ENCODE assay signal across 8 cellular contexts in genomic region chr12:108193922-108194321, GRCh38.
DNase-seq lines count a peak whose midpoint lies in the region; ATAC-seq, FAIRE-seq and TF ChIP-seq lines count a peak whose summit lies in the region.

No MANE protein-coding gene starts in this region.

- H2AFZ ChIP-seq in HepG2 (ENCODE audit: low read length) = no peak overlapping the region

- no peak overlapping the region for H3K4me2 ChIP-seq in HepG2 (ENCODE audit: low read depth, low read length)

- TF ChIP-seq POLR2A in HepG2 (IDR thresholded peaks at IDR 0.05; ENCODE audit: insufficient read depth in 1 of 2, low read depth in 2 of 2, low read length in 2 of 2) = no peak

- WGBS in HepG2 (ENCODE audit: low lambda C conversion rate) = 5% methylated on average over 2 of the region's 2 CpGs

- FAIRE-seq in HepG2 (lab: Jason Lieb, UNC) = no peak

- no peaks in the 10 kb centered on the region for H3K36me3 ChIP-seq in HepG2 (replicated peaks in 1 of 2; ENCODE audit: control insufficient read depth in 1 of 2, insufficient read depth in 2 of 2, low read length in 2 of 2)

- no peak overlapping the region for H3K4me3 ChIP-seq in AG04449 (ENCODE audit: low read depth, low read length)
- no peak overlapping the region for H3K4me3 ChIP-seq in astrocyte of the cerebellum (ENCODE audit: low read depth, low read length)
- H3K4me3 ChIP-seq in HepG2 (replicated peaks in 1 of 3; ENCODE audit: insufficient read depth in 1 of 3, low read depth in 2 of 3, low read length in 3 of 3) = no peak overlapping the region

- TF ChIP-seq CTCF in AG04449 (IDR thresholded peaks at IDR 0.05; ENCODE audit: insufficient read depth, low read length, missing control alignments) = peak; percentile 40
- peak; percentile 47 for TF ChIP-seq CTCF in astrocyte of the cerebellum (IDR thresholded peaks at IDR 0.05; ENCODE audit: low read depth, low read length, missing control alignments)
- peak; percentile 57 for TF ChIP-seq CTCF in HepG2 (CRISPR knock-in tag; IDR thresholded peaks at IDR 0.05)

- DNase-seq in AG04449 (ENCODE audit: low read depth, low spot score) (no peak), Daoy (ENCODE audit: low read depth) (peak; percentile 27), NCI-H1105 treated with DMSO at 0.1 percent for 48 hours (lab: John Stamatoyannopoulos, UW) (peak; percentile 55), astrocyte of the cerebellum (ENCODE audit: low read depth) (no peak), HepG2 (ENCODE audit: low spot score) (peak; percentile 9), islet precursor cell (no peak)

- CTCF ChIA-PET in AG04449 (lab: Yijun Ruan, JAX) (interaction anchor here (0.7 kb wide), 1 partner anchor 596 kb away, joined by 3 read pairs; no protein-coding TSS in a partner anchor), HepG2 (lab: Yijun Ruan, JAX; ENCODE audit: low intra/inter-chr PET ratio, low total read pairs) (interaction anchor here (1.4 to 2.2 kb wide), 5 partner anchors 131 to 276 kb away, joined by 5 to 12 read pairs (median 6); no protein-coding TSS in a partner anchor)

- intact Hi-C loops in HepG2 (cut with micrococcal nuclease; ENCODE audit: unreplicated experiment) = loop anchor here (1.0 kb wide), 1 partner anchor 204 kb away; no protein-coding TSS in a partner anchor

- H3K27me3 ChIP-seq in HepG2 (ENCODE audit: control insufficient read depth in 1 of 2, insufficient read depth in 2 of 2, low read length in 2 of 2) = no peaks in the 10 kb centered on the region

- no peak overlapping the region for H3K9ac ChIP-seq in HepG2 (ENCODE audit: insufficient read depth, low read depth, low read length)

- TF ChIP-seq RAD21 in HepG2 (CRISPR knock-in tag; IDR thresholded peaks at IDR 0.05) = peak; percentile 15; the same call in 1 of the 2 replicates

- TF ChIP-seq EP300 in HepG2 (IDR thresholded peaks at IDR 0.05; ENCODE audit: low read depth in 2 of 2, low read length in 2 of 2) (no peak), HepG2 (CRISPR knock-in tag; IDR thresholded peaks at IDR 0.05; ENCODE audit: borderline replicate concordance) (no peak)

- BruUV-seq in HepG2 (replicated peaks; lab: Mats Ljungman, UMichigan) = no TSS peak

- no peaks in the 10 kb centered on the region for H3K9me3 ChIP-seq in HepG2 (ENCODE audit: low read length)

- H3K79me2 ChIP-seq in HepG2 (ENCODE audit: insufficient read depth, low read length) = no peaks in the 10 kb centered on the region

- H3K27ac ChIP-seq in HepG2 (ENCODE audit: extremely low read length, insufficient read depth, low read length) = no peak overlapping the region

- H4K20me1 ChIP-seq in HepG2 (ENCODE audit: insufficient read depth, low read length) = no peaks in the 10 kb centered on the region

- POLR2A ChIA-PET in AG04449 (lab: Yijun Ruan, JAX) = no interaction called here
- POLR2A ChIA-PET in HepG2 (lab: Yijun Ruan, JAX) = no interaction called here

- H3K4me1 ChIP-seq in HepG2 (ENCODE audit: insufficient read depth, low read length) = no peaks in the 10 kb centered on the region

- in situ Hi-C loops in astrocyte of the cerebellum (cut with HindIII; ENCODE audit: low sequenced_read_pairs) = no loop called here
- in situ Hi-C loops in HepG2 (cut with HindIII; ENCODE audit: extremely low pct_ligation_motif_present, low pct_unique_long_range_greater_than_20kb) = loop anchor here (25.0 kb wide), 1 partner anchor 207 kb away; no protein-coding TSS in a partner anchor

- no peak for ATAC-seq in HepG2
- no peak for ATAC-seq in HG02759 (IDR thresholded peaks at IDR 0.05; ENCODE audit: unreplicated experiment)
- ATAC-seq in GM18868 (IDR thresholded peaks at IDR 0.05; ENCODE audit: unreplicated experiment) = no peak

TF ChIP-seq in HepG2, 621 proteins besides CTCF, POLR2A, EP300 and RAD21:
- TF ChIP-seq SMC3 (IDR thresholded peaks at IDR 0.05; ENCODE audit: low read length) (peak; percentile 63), STAG1 (CRISPR knock-in tag; IDR thresholded peaks at IDR 0.05) (peak; percentile 52), ZFP82 (CRISPR knock-in tag; IDR thresholded peaks at IDR 0.05; ENCODE audit: borderline replicate concordance) (no peak), ZMAT5 (CRISPR knock-in tag; IDR thresholded peaks at IDR 0.05; ENCODE audit: borderline replicate concordance, low read depth) (no peak), MIER2 (CRISPR knock-in tag; IDR thresholded peaks at IDR 0.05) (0 out of 2 replicates have a peak, but pooled peaks have one; percentile 64), ZNF589 (CRISPR knock-in tag; conservative IDR thresholded peaks at IDR 0.05) (no peak), SNAPC2 (CRISPR knock-in tag; IDR thresholded peaks at IDR 0.05) (no peak)
- TF ChIP-seq, protein P1, sequence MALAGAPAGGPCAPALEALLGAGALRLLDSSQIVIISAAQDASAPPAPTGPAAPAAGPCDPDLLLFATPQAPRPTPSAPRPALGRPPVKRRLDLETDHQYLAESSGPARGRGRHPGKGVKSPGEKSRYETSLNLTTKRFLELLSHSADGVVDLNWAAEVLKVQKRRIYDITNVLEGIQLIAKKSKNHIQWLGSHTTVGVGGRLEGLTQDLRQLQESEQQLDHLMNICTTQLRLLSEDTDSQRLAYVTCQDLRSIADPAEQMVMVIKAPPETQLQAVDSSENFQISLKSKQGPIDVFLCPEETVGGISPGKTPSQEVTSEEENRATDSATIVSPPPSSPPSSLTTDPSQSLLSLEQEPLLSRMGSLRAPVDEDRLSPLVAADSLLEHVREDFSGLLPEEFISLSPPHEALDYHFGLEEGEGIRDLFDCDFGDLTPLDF (CRISPR knock-in tag; IDR thresholded peaks at IDR 0.05) = no peak

Comparison
In these comparisons a context has a peak if more than half of its experiments do, and no peak if none do; other contexts are left out.
1. DNase-seq: peak in Daoy (single experiment), NCI-H1105 treated with DMSO at 0.1 percent for 48 hours (single experiment) and HepG2 (single experiment); none in AG04449 (single experiment), astrocyte of the cerebellum (single experiment) and islet precursor cell (single experiment).
2. Peak in every context shown above with its lines, with median percentiles within 50 percentile points of each other: CTCF ChIP-seq.